Comparison of ENCODE assay signal across 15 cellular contexts in genomic region chr11:792873-793272, GRCh38. TPM values are rescaled to one million over a fixed set of nuclear protein-coding genes. Genes with fewer than 3 reads are reported as not detected.
A peak's percentile ranks its signal among the peaks of the same experiment; 100 is the strongest.
DNase-seq lines count a peak whose midpoint lies in the region; TF ChIP-seq lines count a peak whose summit lies in the region.
"Had no signal": no experiment of that assay in that cellular context is flagged by ENCODE, and none has a peak within 500 bp of the region (broad histone marks: within the 10 kb centered on the region; RNA-seq: fewer than 3 reads in every experiment).

No MANE protein-coding gene starts in this region.

- H3K9me3 ChIP-seq in neuronal stem cell (replicated peaks in 1 of 2; ENCODE audit: control insufficient read depth in 2 of 2, insufficient read depth in 1 of 2, low read depth in 1 of 2, low read length in 2 of 2) (no peaks in the 10 kb centered on the region), OCI-LY7 (ENCODE audit: low read length) (no peaks in the 10 kb centered on the region), MM.1S (replicated peaks; ENCODE audit: insufficient read depth, low read length) (no peaks in the 10 kb centered on the region)
- H3K9me3 ChIP-seq: BE2C had no signal

- H4K20me1 ChIP-seq in OCI-LY7 (ENCODE audit: insufficient read depth, low read length), result no peaks in the 10 kb centered on the region
- no peaks in the 10 kb centered on the region for H4K20me1 ChIP-seq in MM.1S (ENCODE audit: insufficient read depth, low read length)

- H4K8ac ChIP-seq in neuronal stem cell (ENCODE audit: low read depth, low read length), result no peak overlapping the region

- H3K79me2 ChIP-seq in OCI-LY7 (ENCODE audit: insufficient read depth, low read depth, low read length) (peaks cover 22% of the 10 kb centered on the region), MM.1S (ENCODE audit: low read length) (peaks cover 58% of the 10 kb centered on the region)

- H3K36me3 ChIP-seq in neuronal stem cell (replicated peaks in 1 of 2; ENCODE audit: control insufficient read depth in 2 of 2, insufficient read depth in 2 of 2, low read length in 2 of 2), result peaks cover 19 to 40% of the 10 kb centered on the region in 2 donors
- peaks cover 24% of the 10 kb centered on the region; the same call in 1 of the 2 replicates for H3K36me3 ChIP-seq in OCI-LY7 (ENCODE audit: insufficient read depth, low read length)
- no peaks in the 10 kb centered on the region for H3K36me3 ChIP-seq in MM.1S (replicated peaks; ENCODE audit: insufficient read depth, low read length)

- peak overlapping the region; percentile 21 for H3K9ac ChIP-seq in neuronal stem cell (ENCODE audit: low read depth, low read length, poor library complexity)
- no peak overlapping the region for H3K9ac ChIP-seq in MM.1S (ENCODE audit: low read length)

- BruUV-seq in OCI-LY7 (replicated peaks; lab: Mats Ljungman, UMichigan), result no TSS peak

- H2AFZ ChIP-seq in neuronal stem cell (ENCODE audit: low read length) (no peak overlapping the region), OCI-LY7 (ENCODE audit: low read length) (no peak overlapping the region), MM.1S (ENCODE audit: low read length) (no peak overlapping the region)
- H2AFZ ChIP-seq: GM23338 had no signal

- H3K4me2 ChIP-seq in neuronal stem cell (ENCODE audit: insufficient read depth, low read length, poor library complexity, severe bottlenecking) (no peak overlapping the region), OCI-LY7 (ENCODE audit: low read length) (no peak overlapping the region), MM.1S (ENCODE audit: low read depth, low read length) (no peak overlapping the region)
- H3K4me2 ChIP-seq: GM23338 had no signal

- no peak overlapping the region for H3K4me3 ChIP-seq in neuronal stem cell (ENCODE audit: low read length in 2 of 2)
- H3K4me3 ChIP-seq in OCI-LY7 (ENCODE audit: low read depth, low read length, poor library complexity, severe bottlenecking), result no peak overlapping the region
- H3K4me3 ChIP-seq in MM.1S (ENCODE audit: low read length), result no peak overlapping the region
- H3K4me3 ChIP-seq: GM23338 had no signal

- POLR2A ChIA-PET in RWPE1 (lab: Yijun Ruan, JAX; ENCODE audit: low non-redundant PET), result no interaction called here
- POLR2A ChIA-PET in OCI-LY7 (lab: Charles Lee), result no interaction called here

- H3K14ac ChIP-seq in neuronal stem cell (ENCODE audit: low read length), result no peak overlapping the region

- peak; percentile 39 for DNase-seq in COLO668 (lab: John Stamatoyannopoulos, UW; ENCODE audit: unreplicated experiment)
- DNase-seq in NCI-H510A (lab: John Stamatoyannopoulos, UW), result peak; percentile 65
- DNase-seq in RWPE1 (ENCODE audit: low spot score), result no peak
- DNase-seq in neuronal stem cell (ENCODE audit: low spot score), result no peak
- no peak for DNase-seq in pons (ENCODE audit: low spot score)
- no peak for DNase-seq in OCI-LY7 (ENCODE audit: low spot score)
- DNase-seq in MM.1S, result no peak
- DNase-seq: BE2C; CD4-positive, alpha-beta memory T cell; COR-L47; DND-41; GDM1; H7 had no signal

- CTCF ChIA-PET in RWPE1 (lab: Yijun Ruan, JAX) (interaction anchor here (0.7 kb wide), 1 partner anchor 10 kb away, joined by 3 read pairs; no protein-coding TSS in a partner anchor), OCI-LY7 (lab: Charles Lee; ENCODE audit: unreplicated experiment) (no interaction called here)

- intact Hi-C loops in OCI-LY7 (cut with micrococcal nuclease; ENCODE audit: unreplicated experiment), result no loop called here

- H2BK12ac ChIP-seq in neuronal stem cell (ENCODE audit: low read length), result no peak overlapping the region

- H3F3A ChIP-seq in MM.1S (ENCODE audit: insufficient read depth, low read length), result peaks cover 20% of the 10 kb centered on the region

- H3K27me3 ChIP-seq in neuronal stem cell (ENCODE audit: control insufficient read depth in 3 of 3, insufficient read depth in 3 of 3, low read depth in 1 of 3, low read length in 3 of 3), result no peaks in the 10 kb centered on the region
- no peaks in the 10 kb centered on the region for H3K27me3 ChIP-seq in MM.1S (replicated peaks; ENCODE audit: insufficient read depth, low read length)
- H3K27me3 ChIP-seq: BE2C had no signal

- no peak overlapping the region for H4K91ac ChIP-seq in neuronal stem cell (ENCODE audit: low read depth, low read length, poor library complexity)

- no CpG with 5 or more reads among the region's 13 CpGs for WGBS in neuronal stem cell (ENCODE audit: extremely low coverage in 2 of 2, insufficient read length in 2 of 2, insufficient replicate concordance in 1 of 2), 2 donors

- no peak overlapping the region for H3K4ac ChIP-seq in neuronal stem cell (ENCODE audit: low read length)

- H3K27ac ChIP-seq in RWPE1, result peak overlapping the region; percentile 96
- no peak overlapping the region for H3K27ac ChIP-seq in neuronal stem cell (replicated peaks; ENCODE audit: low read length)
- H3K27ac ChIP-seq in OCI-LY7 (ENCODE audit: low read depth, low read length, poor library complexity, severe bottlenecking), result no peak overlapping the region
- H3K27ac ChIP-seq in MM.1S (ENCODE audit: low read length), result no peak overlapping the region
- H3K27ac ChIP-seq: C4-2B had no signal

- no peak for TF ChIP-seq CTCF in RWPE1 (conservative IDR thresholded peaks at IDR 0.05; ENCODE audit: low read depth)
- no peak for TF ChIP-seq CTCF in OCI-LY7 (conservative IDR thresholded peaks at IDR 0.05; ENCODE audit: low read length)
- TF ChIP-seq CTCF in MM.1S (IDR thresholded peaks at IDR 0.05; ENCODE audit: low read length), result no peak

- no peak overlapping the region for H3K18ac ChIP-seq in neuronal stem cell (ENCODE audit: low read length)

- no peak overlapping the region for H2AK5ac ChIP-seq in neuronal stem cell (ENCODE audit: low read depth, low read length)

- H2BK15ac ChIP-seq in neuronal stem cell (ENCODE audit: low read length), result no peak overlapping the region

- H3K4me1 ChIP-seq in neuronal stem cell (ENCODE audit: control insufficient read depth in 2 of 2, insufficient read depth in 1 of 2, low read depth in 1 of 2, low read length in 2 of 2), result peaks cover 18 to 27% of the 10 kb centered on the region in 2 donors
- peaks cover 37% of the 10 kb centered on the region for H3K4me1 ChIP-seq in OCI-LY7 (ENCODE audit: insufficient read depth, low read length, poor library complexity, severe bottlenecking)
- 0 out of 2 replicates have a peak, but pooled peaks cover 3% of the 10 kb centered on the region for H3K4me1 ChIP-seq in MM.1S (ENCODE audit: low read length)

- peak overlapping the region; percentile 89 for H3K23ac ChIP-seq in neuronal stem cell (ENCODE audit: low read depth, low read length, poor library complexity)

- no peak overlapping the region for H2BK5ac ChIP-seq in neuronal stem cell (ENCODE audit: low read length)

- no peak overlapping the region for H2BK120ac ChIP-seq in neuronal stem cell (ENCODE audit: low read depth, low read length)

- H3K79me1 ChIP-seq in neuronal stem cell (ENCODE audit: low read depth, low read length), result peaks cover 21% of the 10 kb centered on the region

- H3K9me2 ChIP-seq in OCI-LY7 (ENCODE audit: insufficient read depth, low read length) (no peaks in the 10 kb centered on the region), MM.1S (replicated peaks; ENCODE audit: insufficient read depth, low read length) (no peaks in the 10 kb centered on the region)

RNA-seq across cellular contexts. Expression of gene CEND1, which starts 3.0 kb away (rescaled TPM):
- 2.6 TPM for polyA plus RNA-seq in neuronal stem cell (2013, experiment 1 of 2)
- polyA plus RNA-seq in neuronal stem cell (2013, experiment 2 of 2), result 2.7 TPM
- 17.5 and 17.6 TPM in 2 replicates for total RNA-seq in OCI-LY7 (2014; rRNA removed; shearing (Covaris generic))
- 25.6 and 32.5 TPM in 2 replicates for total RNA-seq in OCI-LY7 (2022)
- polyA plus RNA-seq: CD4-positive, alpha-beta memory T cell had no signal

RNA-seq across cellular contexts. Expression of gene SLC25A22, which starts 5.2 kb away (rescaled TPM):
- 26.6 TPM for polyA plus RNA-seq in neuronal stem cell (2013, experiment 1 of 2)
- polyA plus RNA-seq in neuronal stem cell (2013, experiment 2 of 2), result 26.0 TPM
- total RNA-seq in OCI-LY7 (2014; rRNA removed; shearing (Covaris generic)), result 22.7 and 30.8 TPM in 2 replicates
- total RNA-seq in OCI-LY7 (2022), result 46.2 and 50.9 TPM in 2 replicates

RNA-seq across cellular contexts. Expression of gene PIDD1, which starts 12.2 kb away (rescaled TPM):
- 30.8 TPM for polyA plus RNA-seq in neuronal stem cell (2013, experiment 1 of 2)
- 31.2 TPM for polyA plus RNA-seq in neuronal stem cell (2013, experiment 2 of 2)
- total RNA-seq in OCI-LY7 (2014; rRNA removed; shearing (Covaris generic)), result 31.2 and 33.6 TPM in 2 replicates
- 47.7 and 49.1 TPM in 2 replicates for total RNA-seq in OCI-LY7 (2022)

RNA-seq across cellular contexts. Expression of gene GATD1, which starts 15.6 kb away (rescaled TPM):
- 45.2 TPM for polyA plus RNA-seq in neuronal stem cell (2013, experiment 1 of 2)
- 42.6 TPM for polyA plus RNA-seq in neuronal stem cell (2013, experiment 2 of 2)
- 73.3 and 109 TPM in 2 replicates for total RNA-seq in OCI-LY7 (2014; rRNA removed; shearing (Covaris generic))
- total RNA-seq in OCI-LY7 (2022), result 117 and 141 TPM in 2 replicates

RNA-seq across cellular contexts. Expression of gene RPLP2, which starts 16.9 kb away (rescaled TPM):
- polyA plus RNA-seq in neuronal stem cell (2013, experiment 1 of 2), result 5,165 TPM
- polyA plus RNA-seq in neuronal stem cell (2013, experiment 2 of 2), result 5,448 TPM
- 1,564 and 1,687 TPM in 2 replicates for total RNA-seq in OCI-LY7 (2014; rRNA removed; shearing (Covaris generic))
- 3,121 and 3,147 TPM in 2 replicates for total RNA-seq in OCI-LY7 (2022)

Comparison
In these comparisons a context has a peak if more than half of its experiments do, and no peak if none do; other contexts are left out.
1. DNase-seq: peak in COLO668 (single experiment) and NCI-H510A (single experiment); none in RWPE1 (single experiment), neuronal stem cell (single experiment), pons (single experiment), OCI-LY7 (single experiment) and MM.1S (single experiment).